1 cellular context compared by ENCODE assay signal in genomic region chr3:71366991-71367604, GRCh38.
TF ChIP-seq lines count a peak whose summit lies in the region.

No MANE protein-coding gene starts in this region.

TF ChIP-seq in H1, 55 proteins besides CTCF, POLR2A, EP300 and RAD21 (continued from another document):
- TF ChIP-seq RNF2 (IDR thresholded peaks at IDR 0.05; ENCODE audit: borderline replicate concordance, low read depth, low read length, missing control alignments, poor library complexity, severe bottlenecking): no peak
- TF ChIP-seq CHD2 (IDR thresholded peaks at IDR 0.05; ENCODE audit: low read length): no peak
